Comparison of ENCODE assay signal across 19 cellular contexts in the genomic region with DNA sequence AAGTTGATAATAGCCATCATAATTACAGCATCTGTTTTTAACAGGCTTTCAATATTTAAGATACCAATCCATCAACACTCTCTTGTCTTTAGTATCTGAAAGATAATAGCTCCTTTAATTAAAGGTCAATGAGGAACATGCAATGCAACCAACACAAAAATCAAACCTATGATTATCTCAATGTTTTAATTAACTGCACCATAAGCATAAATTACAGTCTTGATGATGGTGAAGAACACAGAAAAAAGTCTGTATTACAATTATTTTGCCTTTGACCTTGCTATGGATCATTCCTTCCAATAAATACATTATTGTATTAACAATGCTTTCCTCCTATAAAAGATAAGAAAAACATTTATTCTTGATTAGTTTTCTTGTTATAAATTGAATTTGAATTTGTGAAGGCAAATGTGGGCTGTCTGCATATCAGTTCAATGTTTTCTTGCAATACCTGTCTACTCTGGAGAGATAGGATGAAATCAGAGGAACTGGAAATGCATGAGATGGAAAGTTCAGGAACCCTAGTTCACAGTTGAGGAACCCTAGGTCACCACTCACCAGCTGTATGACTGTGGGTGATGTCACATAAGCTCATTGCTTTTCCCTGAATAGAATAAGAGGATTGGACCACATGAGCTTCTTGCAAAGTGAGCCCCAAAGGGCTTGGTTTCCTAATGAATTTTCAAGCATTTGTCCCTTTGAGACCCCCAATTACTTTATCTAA. TPM values are rescaled to one million over a fixed set of nuclear protein-coding genes. Genes with fewer than 3 reads are reported as not detected.
A peak's percentile ranks its signal among the peaks of the same experiment; 100 is the strongest.
DNase-seq lines count a peak whose midpoint lies in the region; ATAC-seq and TF ChIP-seq lines count a peak whose summit lies in the region.
"Had no signal": no experiment of that assay in that cellular context is flagged by ENCODE, and none has a peak within 500 bp of the region (broad histone marks: within the 10 kb centered on the region; RNA-seq: fewer than 3 reads in every experiment).

No MANE protein-coding gene starts in this region.

- H3K9me3 ChIP-seq in OCI-LY7 (ENCODE audit: low read length): no peaks in the 10 kb centered on the region
- H3K9me3 ChIP-seq in fibroblast of lung (ENCODE audit: control insufficient read depth, insufficient read depth, low read depth, low read length): no peaks in the 10 kb centered on the region
- H3K9me3 ChIP-seq in thyroid gland: no peaks in the 10 kb centered on the region
- H3K9me3 ChIP-seq: gastrocnemius medialis, prostate gland had no signal

- H3K79me2 ChIP-seq in GM23338 (replicated peaks; ENCODE audit: insufficient read depth) (no peaks in the 10 kb centered on the region), OCI-LY7 (ENCODE audit: insufficient read depth, low read depth, low read length) (no peaks in the 10 kb centered on the region), fibroblast of lung (ENCODE audit: control insufficient read depth, insufficient read depth, low read length) (no peaks in the 10 kb centered on the region)

- CTCF ChIA-PET in OCI-LY7 (lab: Charles Lee; ENCODE audit: unreplicated experiment): no interaction called here

- H4K20me1 ChIP-seq in GM23338 (replicated peaks; ENCODE audit: insufficient read depth): no peaks in the 10 kb centered on the region
- no peaks in the 10 kb centered on the region for H4K20me1 ChIP-seq in OCI-LY7 (ENCODE audit: insufficient read depth, low read length)
- no peaks in the 10 kb centered on the region for H4K20me1 ChIP-seq in fibroblast of lung (ENCODE audit: control insufficient read depth, extremely low read depth, insufficient read depth, low read length)

- no peak overlapping the region for H3K27ac ChIP-seq in GM23338 (ENCODE audit: low read depth)
- H3K27ac ChIP-seq in OCI-LY7 (ENCODE audit: low read depth, low read length, poor library complexity, severe bottlenecking): no peak overlapping the region
- H3K27ac ChIP-seq in fibroblast of lung (ENCODE audit: insufficient read depth, low read length): no peak overlapping the region
- H3K27ac ChIP-seq in thyroid gland: peak overlapping the region in 2 of 3 donors; percentile 32 to 34
- H3K27ac ChIP-seq: gastrocnemius medialis, prostate gland had no signal

- H3K27ac Mint-ChIP-seq in GM23338: no peak overlapping the region
- H3K27ac Mint-ChIP-seq: activated CD4-positive, alpha-beta T cell treated with anti-CD3 and anti-CD28 coated beads for 36 hours; activated CD8-positive, alpha-beta memory T cell treated with anti-CD3 and anti-CD28 coated beads, Interleukin-2, amount 10 ng/mL, durations not matched to agents 7 days and 5 days had no signal

- H3K4me2 ChIP-seq in GM23338 (no peak overlapping the region), OCI-LY7 (ENCODE audit: low read length) (0 out of 2 replicates have a peak overlapping the region, but pooled peaks have one; percentile 6), fibroblast of lung (ENCODE audit: extremely low read depth, insufficient read depth, low read length) (peak overlapping the region; percentile 87)
- H3K4me2 ChIP-seq: smooth muscle cell had no signal

- no peaks in the 10 kb centered on the region for H3F3A ChIP-seq in GM23338 (replicated peaks; ENCODE audit: low read depth)

- no peaks in the 10 kb centered on the region for H3K9me3 Mint-ChIP-seq in GM23338
- H3K9me3 Mint-ChIP-seq: neural crest cell had no signal

- no peaks in the 10 kb centered on the region for H3K27me3 ChIP-seq in GM23338 (ENCODE audit: insufficient read depth)
- H3K27me3 ChIP-seq in fibroblast of lung (ENCODE audit: control insufficient read depth, insufficient read depth, low read length): no peaks in the 10 kb centered on the region
- H3K27me3 ChIP-seq in thyroid gland: no peaks in the 10 kb centered on the region
- H3K27me3 ChIP-seq: gastrocnemius medialis had no signal

- H3K4me1 ChIP-seq in GM23338 (ENCODE audit: insufficient read depth): no peaks in the 10 kb centered on the region
- H3K4me1 ChIP-seq in OCI-LY7 (ENCODE audit: insufficient read depth, low read length, poor library complexity, severe bottlenecking): no peaks in the 10 kb centered on the region
- no peaks in the 10 kb centered on the region for H3K4me1 ChIP-seq in fibroblast of lung (ENCODE audit: control insufficient read depth, extremely low read depth, insufficient read depth, low read length)
- peaks cover 0 to 5% of the 10 kb centered on the region in 2 donors for H3K4me1 ChIP-seq in thyroid gland
- H3K4me1 ChIP-seq: gastrocnemius medialis, prostate gland had no signal

- no peak overlapping the region for H3K4me3 ChIP-seq in GM23338
- H3K4me3 ChIP-seq in OCI-LY7 (ENCODE audit: low read depth, low read length, poor library complexity, severe bottlenecking): no peak overlapping the region
- H3K4me3 ChIP-seq in fibroblast of lung (replicated peaks in 1 of 4; ENCODE audit: control extremely low read depth in 1 of 4, insufficient read depth in 1 of 4, low read depth in 3 of 4, low read length in 4 of 4): peak overlapping the region in 1 of 4 experiments; percentile 42
- H3K4me3 ChIP-seq in thyroid gland (replicated peaks in 1 of 3): no peak overlapping the region
- H3K4me3 ChIP-seq: prostate gland, smooth muscle cell had no signal

- no TSS peak for BruUV-seq in OCI-LY7 (replicated peaks; lab: Mats Ljungman, UMichigan)

- H3K36me3 ChIP-seq in GM23338 (ENCODE audit: insufficient read depth) (no peaks in the 10 kb centered on the region), OCI-LY7 (ENCODE audit: insufficient read depth, low read length) (no peaks in the 10 kb centered on the region), fibroblast of lung (ENCODE audit: control insufficient read depth, insufficient read depth, low read length) (no peaks in the 10 kb centered on the region), thyroid gland (no peaks in the 10 kb centered on the region)
- H3K36me3 ChIP-seq: gastrocnemius medialis, prostate gland had no signal

- H3K27me3 Mint-ChIP-seq in GM23338 (ENCODE audit: insufficient read depth, low read depth, poor library complexity): no peaks in the 10 kb centered on the region
- H3K27me3 Mint-ChIP-seq: activated CD4-positive, alpha-beta T cell treated with anti-CD3 and anti-CD28 coated beads for 36 hours had no signal

- POLR2A ChIA-PET in OCI-LY7 (lab: Charles Lee): no interaction called here

- H2AFZ ChIP-seq in GM23338: peak overlapping the region; percentile 23; the same call in 1 of the 2 replicates
- peak overlapping the region; percentile 14; the same call in 1 of the 2 replicates for H2AFZ ChIP-seq in OCI-LY7 (ENCODE audit: low read length)
- peak overlapping the region; percentile 77 for H2AFZ ChIP-seq in fibroblast of lung (ENCODE audit: low read length)

- no peaks in the 10 kb centered on the region for H3K36me3 Mint-ChIP-seq in GM23338 (ENCODE audit: low read depth)
- H3K36me3 Mint-ChIP-seq: activated CD8-positive, alpha-beta memory T cell treated with anti-CD3 and anti-CD28 coated beads, Interleukin-2, amount 10 ng/mL, durations not matched to agents 7 days and 5 days had no signal

- no peak for TF ChIP-seq CTCF in GM23338 (conservative IDR thresholded peaks at IDR 0.05; ENCODE audit: low read depth in 2 of 2)
- no peak for TF ChIP-seq CTCF in OCI-LY7 (conservative IDR thresholded peaks at IDR 0.05; ENCODE audit: low read length)
- no peak for TF ChIP-seq CTCF in fibroblast of lung (conservative IDR thresholded peaks at IDR 0.05 in 1 of 2, IDR thresholded peaks at IDR 0.05 in 1 of 2; ENCODE audit: low read depth in 1 of 2, low read length in 2 of 2)
- TF ChIP-seq CTCF in thyroid gland (IDR thresholded peaks at IDR 0.05): no peak
- no peak for TF ChIP-seq CTCF in GM13976 (IDR thresholded peaks at IDR 0.05; ENCODE audit: borderline replicate concordance, control extremely low read depth, extremely low read depth, insufficient read depth, missing control alignments)

- no peak overlapping the region for H3K9ac ChIP-seq in fibroblast of lung (ENCODE audit: insufficient read depth, low read length)

- H3K9me2 ChIP-seq in GM23338 (ENCODE audit: insufficient read depth) (no peaks in the 10 kb centered on the region), OCI-LY7 (ENCODE audit: insufficient read depth, low read length) (no peaks in the 10 kb centered on the region)

- H3K4me3 Mint-ChIP-seq in GM23338: no peak overlapping the region
- H3K4me3 Mint-ChIP-seq: activated CD4-positive, alpha-beta T cell treated with anti-CD3 and anti-CD28 coated beads for 36 hours; neural crest cell had no signal

- in situ Hi-C loops in GM13976 (cut with MboI; ENCODE audit: low sequenced_read_pairs, unreplicated experiment): no loop called here

- intact Hi-C loops in OCI-LY7 (cut with micrococcal nuclease; ENCODE audit: unreplicated experiment): no loop called here
- intact Hi-C loops in thyroid gland (cut with DNase I): no loop called here

- TF ChIP-seq POLR2A in thyroid gland (IDR thresholded peaks at IDR 0.05): no peak

- no peaks in the 10 kb centered on the region; the same call in 2 of the 3 replicates for H3K4me1 Mint-ChIP-seq in GM23338
- H3K4me1 Mint-ChIP-seq: neural crest cell had no signal

- DNase-seq in GM23338 (ENCODE audit: low spot score): no peak
- no peak for DNase-seq in OCI-LY7 (ENCODE audit: low spot score)
- DNase-seq in fibroblast of lung (ENCODE audit: low read depth in 2 of 2): no peak
- no peak for DNase-seq in thyroid gland
- DNase-seq in GM13976 (ENCODE audit: low spot score): no peak
- DNase-seq: activated CD4-positive, alpha-beta T cell treated with anti-CD3 and anti-CD28 coated beads for 36 hours; activated CD8-positive, alpha-beta memory T cell treated with anti-CD3 and anti-CD28 coated beads, Interleukin-2, amount 10 ng/mL, durations not matched to agents 7 days and 5 days; activated effector memory CD4-positive, alpha-beta T cell treated with Interleukin-2 at 50 U/mL for 16 hours; erythroblast; gastrocnemius medialis; Kasumi-1; NCI-H1436; NCI-H774; RPMI8226 had no signal

- ATAC-seq in GM23338 (no peak), HG03378 (IDR thresholded peaks at IDR 0.05; ENCODE audit: unreplicated experiment) (no peak), HG02885 (IDR thresholded peaks at IDR 0.05; ENCODE audit: poor library complexity, unreplicated experiment) (no peak)
- ATAC-seq: activated CD4-positive, alpha-beta T cell treated with anti-CD3 and anti-CD28 coated beads for 36 hours had no signal

TF ChIP-seq in GM23338, 12 proteins besides CTCF, POLR2A, EP300 and RAD21 (continues in another document):
- TF ChIP-seq ZNF331 (CRISPR knock-in tag; IDR thresholded peaks at IDR 0.05; ENCODE audit: low read depth) (no peak), NANOG (IDR thresholded peaks at IDR 0.05; ENCODE audit: borderline replicate concordance) (no peak), EZH2phosphoT487 (IDR thresholded peaks at IDR 0.05; ENCODE audit: unreplicated experiment) (no peak), CREB1 (CRISPR knock-in tag; IDR thresholded peaks at IDR 0.05; ENCODE audit: low read depth) (no peak), EZH2 (IDR thresholded peaks at IDR 0.05; ENCODE audit: low read depth, unreplicated experiment) (no peak)

RNA-seq across cellular contexts. Expression of a gene that starts 58.5 kb away (rescaled TPM):
- 2.2 and 4.9 TPM in 2 replicates for total RNA-seq in GM23338 (2014; rRNA removed; shearing (Covaris generic))
- polyA plus RNA-seq in GM23338 (2016; fragmentation: Nextera tagmentation; extraction: Ambion mirVana) (3.3 and 5.8 TPM in 2 replicates), fibroblast of lung (817 and 860 TPM in 2 replicates)
- not detected in 2 replicates for total RNA-seq in OCI-LY7 (2014; rRNA removed; shearing (Covaris generic))
- total RNA-seq in OCI-LY7 (2022) (not detected in 2 replicates), fibroblast of lung (578 and 966 TPM in 2 replicates), thyroid gland (100 to 1,000 TPM; 236 to 442 (median 247) TPM)
- 500 and 603 TPM in 2 replicates for polyA plus RNA-seq in fibroblast of lung (2012)
- polyA minus RNA-seq in fibroblast of lung (ENCODE audit: low replicate concordance): 42.9 and 82.4 TPM in 2 replicates

Comparison
In these comparisons a context has a peak if more than half of its experiments do, and no peak if none do; other contexts are left out.
1. H2AFZ ChIP-seq: peak in every context shown above with its lines; median percentile 77 in fibroblast of lung; 23 in GM23338; 14 in OCI-LY7.
2. H3K27ac ChIP-seq: peak in thyroid gland (2 of 3); none in GM23338 (single experiment), OCI-LY7 (single experiment) and fibroblast of lung (single experiment).
3. RNA of a gene that starts 58.5 kb away (total RNA-seq): 578 to 966 TPM in fibroblast of lung and 236 to 442 TPM in thyroid gland; 2.2 to 4.9 TPM in GM23338 and not detected in OCI-LY7; every median in the first group is over 10 times any median in the second.